In genomic region chr17:18955009-18955408, GRCh38 we compare ENCODE assay signal across 1 cellular context.
TF ChIP-seq lines count a peak whose summit lies in the region.

No MANE protein-coding gene starts in this region.

TF ChIP-seq in WTC11, 78 proteins besides CTCF, POLR2A, EP300 and RAD21 (continued from another document):
- TF ChIP-seq PRDM15 (CRISPR knock-in tag; IDR thresholded peaks at IDR 0.05), result no peak
- TF ChIP-seq ZNF532 (CRISPR knock-in tag; IDR thresholded peaks at IDR 0.05; ENCODE audit: borderline replicate concordance), result no peak
- TF ChIP-seq ZNF138 (CRISPR knock-in tag; conservative IDR thresholded peaks at IDR 0.05), result no peak
- no peak for TF ChIP-seq TEAD1 (CRISPR knock-in tag; IDR thresholded peaks at IDR 0.05)
- no peak for TF ChIP-seq CREM (CRISPR knock-in tag; IDR thresholded peaks at IDR 0.05)
